1 cellular context compared by ENCODE assay signal in genomic region chr20:18137412-18138265, GRCh38.
TF ChIP-seq lines count a peak whose summit lies in the region.

TSS of gene KAT14 (plus strand) at chr20:18137863. CDS start at chr20:18142661, 4,798 bp downstream.
TSS of gene PET117 (plus strand) at chr20:18137863. CDS start at chr20:18137956, 93 bp downstream.

TF ChIP-seq in HepG2, 621 proteins besides CTCF, POLR2A, EP300 and RAD21 (continued from another document):
- TF ChIP-seq ZNF513 (CRISPR knock-in tag; conservative IDR thresholded peaks at IDR 0.05) = peak; percentile 50; the same call in 1 of the 2 replicates
- TF ChIP-seq BATF2 (CRISPR knock-in tag; IDR thresholded peaks at IDR 0.05) = peak; percentile 98
- peak; percentile 97 for TF ChIP-seq CBX1 (IDR thresholded peaks at IDR 0.05; ENCODE audit: low read depth)
- peak; percentile 98 for TF ChIP-seq AGO2 (optimal IDR thresholded peaks at IDR 0.05; ENCODE audit: low read depth, low read length)
- no peak for TF ChIP-seq CEBPB (IDR thresholded peaks at IDR 0.05; ENCODE audit: borderline replicate concordance, low read depth, low read length)
- TF ChIP-seq CREB1 (IDR thresholded peaks at IDR 0.05) = peak; percentile 60; the same call in 1 of the 2 replicates
- no peak for TF ChIP-seq CREB1 (CRISPR knock-in tag; IDR thresholded peaks at IDR 0.05)
- TF ChIP-seq HIC2 (CRISPR knock-in tag; IDR thresholded peaks at IDR 0.05; ENCODE audit: low read depth) = peak; percentile 46; the same call in 1 of the 2 replicates
- TF ChIP-seq ZMAT5 (CRISPR knock-in tag; IDR thresholded peaks at IDR 0.05; ENCODE audit: borderline replicate concordance, low read depth) = no peak
- TF ChIP-seq ZNF331 (CRISPR knock-in tag; IDR thresholded peaks at IDR 0.05) = peak; percentile 94
- TF ChIP-seq ZNF749 (CRISPR knock-in tag; IDR thresholded peaks at IDR 0.05; ENCODE audit: borderline replicate concordance) = peak; percentile 89; the same call in 1 of the 2 replicates
